In genomic region chr1:28775121-28775942, GRCh38 we compare ENCODE assay signal across 8 cellular contexts. TPM values are rescaled to one million over a fixed set of nuclear protein-coding genes. Genes with fewer than 3 reads are reported as not detected.
DNase-seq lines count a peak whose midpoint lies in the region; ATAC-seq lines count a peak whose summit lies in the region.

No MANE protein-coding gene starts in this region.

- H3K27ac ChIP-seq in esophagus (ENCODE audit: low read depth in 2 of 2, low read length in 1 of 2): peak overlapping the region; percentile 87 to 88

- H3K4me3 Mint-ChIP-seq in naive B cell: peak overlapping the region; percentile 76 to 93 (median 86)
- peak overlapping the region; percentile 63 for H3K4me3 Mint-ChIP-seq in stimulated activated effector memory CD8-positive, alpha-beta T cell treated with anti-CD3 and anti-CD28 coated beads, Interleukin-12 subunit alpha, Interleukin-12 subunit beta, amount 100 ng/mL, for 72 hours

- no peaks in the 10 kb centered on the region for H3K27me3 ChIP-seq in esophagus (ENCODE audit: control insufficient read depth in 1 of 2, insufficient read depth in 2 of 2, low read length in 2 of 2)

- H3K27me3 Mint-ChIP-seq in naive B cell: no peaks in the 10 kb centered on the region

- H3K4me1 Mint-ChIP-seq in naive B cell: peaks cover 0 to 13% (median 5%) of the 10 kb centered on the region in 3 donors
- no peaks in the 10 kb centered on the region for H3K4me1 Mint-ChIP-seq in stimulated activated effector memory CD8-positive, alpha-beta T cell treated with anti-CD3 and anti-CD28 coated beads, Interleukin-12 subunit alpha, Interleukin-12 subunit beta, amount 100 ng/mL, for 72 hours

- H3K4me1 ChIP-seq in esophagus (ENCODE audit: control insufficient read depth in 2 of 2, insufficient read depth in 2 of 2, low read length in 1 of 2): no peaks in the 10 kb centered on the region

- H3K9me3 ChIP-seq in esophagus (ENCODE audit: control insufficient read depth in 2 of 2, insufficient read depth in 1 of 2, low read depth in 1 of 2, low read length in 1 of 2): no peaks in the 10 kb centered on the region

- H3K4me3 ChIP-seq in esophagus (ENCODE audit: low read depth in 1 of 2, low read length in 2 of 2): peak overlapping the region; percentile 60 to 63

- H3K36me3 Mint-ChIP-seq in naive B cell: no peaks in the 10 kb centered on the region
- H3K36me3 Mint-ChIP-seq in stimulated activated effector memory CD8-positive, alpha-beta T cell treated with anti-CD3 and anti-CD28 coated beads, Interleukin-12 subunit alpha, Interleukin-12 subunit beta, amount 100 ng/mL, for 72 hours: peaks cover 29% of the 10 kb centered on the region

- in situ Hi-C loops in G401 (cut with HindIII; ENCODE audit: low sequenced_read_pairs): no loop called here

- peaks cover 0 to 4% of the 10 kb centered on the region in 2 donors for H3K36me3 ChIP-seq in esophagus (ENCODE audit: control insufficient read depth in 2 of 2, insufficient read depth in 2 of 2, low read length in 1 of 2)

- peak overlapping the region; percentile 52 to 93 (median 80) for H3K27ac Mint-ChIP-seq in naive B cell
- H3K27ac Mint-ChIP-seq in stimulated activated effector memory CD8-positive, alpha-beta T cell treated with anti-CD3 and anti-CD28 coated beads, Interleukin-12 subunit alpha, Interleukin-12 subunit beta, amount 100 ng/mL, for 72 hours: peak overlapping the region; percentile 32

- DNase-seq in G401 (ENCODE audit: low spot score) (peak; percentile 35), NCI-H2227 (lab: John Stamatoyannopoulos, UW; ENCODE audit: unreplicated experiment) (peak; percentile 85), naive B cell (peak; percentile 57)
- peak; percentile 75 for DNase-seq in activated T-cell treated with anti-CD3 and anti-CD28 coated beads, Interleukin-2, amount 50 U/mL, for 1 hour
- DNase-seq in stimulated activated effector memory CD8-positive, alpha-beta T cell treated with anti-CD3 and anti-CD28 coated beads, Interleukin-12 subunit alpha, Interleukin-12 subunit beta, amount 100 ng/mL, for 72 hours (ENCODE audit: low spot score in 2 of 2): peak; percentile 35 to 78

- 10 to 11% methylated on average over 39 of the region's 39 CpGs for WGBS in esophagus, 2 donors

- no peaks in the 10 kb centered on the region for H3K9me3 Mint-ChIP-seq in naive B cell
- no peaks in the 10 kb centered on the region for H3K9me3 Mint-ChIP-seq in stimulated activated effector memory CD8-positive, alpha-beta T cell treated with anti-CD3 and anti-CD28 coated beads, Interleukin-12 subunit alpha, Interleukin-12 subunit beta, amount 100 ng/mL, for 72 hours

- ATAC-seq in naive B cell (ENCODE audit: low read depth in 2 of 2): peak; percentile 86 to 90
- peak; percentile 92 for ATAC-seq in stimulated activated effector memory CD8-positive, alpha-beta T cell treated with anti-CD3 and anti-CD28 coated beads, Interleukin-12 subunit alpha, Interleukin-12 subunit beta, amount 100 ng/mL, for 72 hours
- ATAC-seq in GM18520 (IDR thresholded peaks at IDR 0.05; ENCODE audit: unreplicated experiment): no peak
- ATAC-seq in GM18519 (IDR thresholded peaks at IDR 0.05; ENCODE audit: low FRiP score, unreplicated experiment): no peak

RNA-seq across cellular contexts. Expression of gene OPRD1, which starts 36.6 kb away (rescaled TPM):
- not detected in 2 replicates for total RNA-seq in G401 (2014; rRNA removed; shearing (Covaris generic))
- not detected for polyA plus RNA-seq in esophagus
- under 1 TPM in 5 of 6 donors, not detected in 1; 0.03 to 0.07 (median 0.05) TPM for polyA plus RNA-seq in naive B cell (ENCODE audit: low read depth in 6 of 6)

RNA-seq across cellular contexts. Expression of gene YTHDF2, which starts 38.6 kb away (rescaled TPM):
- total RNA-seq in G401 (2014; rRNA removed; shearing (Covaris generic)): 94.2 and 99.4 TPM in 2 replicates
- polyA plus RNA-seq in esophagus (10 to 100 TPM; 35.2 to 36.3 TPM), naive B cell (ENCODE audit: low read depth in 6 of 6) (100 to 1,000 TPM; 114 to 195 (median 133) TPM)

Comparison
In these comparisons a context has a peak if more than half of its experiments do, and no peak if none do; other contexts are left out.
1. DNase-seq: peak in every context shown above with its lines; median percentile 85 in NCI-H2227; 75 in activated T-cell treated with anti-CD3 and anti-CD28 coated beads, Interleukin-2, amount 50 U/mL, for 1 hour; 57 in naive B cell; 56 in stimulated activated effector memory CD8-positive, alpha-beta T cell treated with anti-CD3 and anti-CD28 coated beads, Interleukin-12 subunit alpha, Interleukin-12 subunit beta, amount 100 ng/mL, for 72 hours; 35 in G401.
2. ATAC-seq: peak in naive B cell (2 of 2) and stimulated activated effector memory CD8-positive, alpha-beta T cell treated with anti-CD3 and anti-CD28 coated beads, Interleukin-12 subunit alpha, Interleukin-12 subunit beta, amount 100 ng/mL, for 72 hours (single experiment); none in GM18520 (single experiment) and GM18519 (single experiment).